Comparison of ENCODE assay signal across 20 cellular contexts in genomic region chr2:36432479-36432878, GRCh38.
DNase-seq lines count a peak whose midpoint lies in the region; ATAC-seq, FAIRE-seq and TF ChIP-seq lines count a peak whose summit lies in the region.
"Had no signal": no experiment of that assay in that cellular context is flagged by ENCODE, and none has a peak within 500 bp of the region (broad histone marks: within the 10 kb centered on the region; RNA-seq: fewer than 3 reads in every experiment).

No MANE protein-coding gene starts in this region.

- H3K4me3 ChIP-seq in brain microvascular endothelial cell (ENCODE audit: low read depth, low read length) (no peak overlapping the region), keratinocyte (ENCODE audit: control insufficient read depth in 2 of 3, extremely low read depth in 1 of 3, insufficient read depth in 2 of 3, low read depth in 1 of 3, low read length in 3 of 3) (no peak overlapping the region), subcutaneous abdominal adipose tissue (ENCODE audit: low read depth in 1 of 5, low read length in 5 of 5) (no peak overlapping the region)
- H3K4me3 ChIP-seq: adrenal gland, left lung, PC-9, spleen had no signal

- ATAC-seq in HG02763 (IDR thresholded peaks at IDR 0.05; ENCODE audit: unreplicated experiment): no peak
- ATAC-seq in effector memory CD8-positive, alpha-beta T cell (replicated peaks): no peak
- ATAC-seq: activated CD8-positive, alpha-beta T cell treated with anti-CD3 and anti-CD28 coated beads for 36 hours; left lung had no signal

- H3K9me3 ChIP-seq in keratinocyte (ENCODE audit: control insufficient read depth, low read depth, low read length) (no peaks in the 10 kb centered on the region), subcutaneous abdominal adipose tissue (ENCODE audit: control insufficient read depth in 5 of 5, low read length in 5 of 5) (no peaks in the 10 kb centered on the region)
- H3K9me3 ChIP-seq: adrenal gland, left lung, spleen had no signal

- H3K4me1 Mint-ChIP-seq in HFFc6 (ENCODE audit: low read depth): peaks cover 97% of the 10 kb centered on the region
- no peaks in the 10 kb centered on the region for H3K4me1 Mint-ChIP-seq in effector memory CD8-positive, alpha-beta T cell (ENCODE audit: low read depth in 2 of 2)

- H3K36me3 ChIP-seq in brain microvascular endothelial cell (replicated peaks) (no peaks in the 10 kb centered on the region), keratinocyte (ENCODE audit: control insufficient read depth in 2 of 2, extremely low read depth in 1 of 2, insufficient read depth in 2 of 2, low read length in 2 of 2) (peaks cover 6 to 8% of the 10 kb centered on the region in 2 experiments), subcutaneous abdominal adipose tissue (ENCODE audit: control insufficient read depth in 5 of 5, insufficient read depth in 5 of 5, low read length in 5 of 5) (peaks cover 0 to 2% (median 0%) of the 10 kb centered on the region in 5 donors)
- H3K36me3 ChIP-seq: adrenal gland, left lung, spleen had no signal

- H3K4me2 ChIP-seq in keratinocyte (ENCODE audit: control insufficient read depth, extremely low read depth, insufficient read depth, low read depth, low read length): peak overlapping the region; percentile 88
- H3K4me2 ChIP-seq: PC-9 had no signal

- DNase-seq in HFFc6 (no peak), brain microvascular endothelial cell (no peak), keratinocyte (ENCODE audit: low read depth, low spot score) (no peak), cerebellar nuclear complex (lab: John Stamatoyannopoulos, UW) (no peak)
- no peak for DNase-seq in effector memory CD8-positive, alpha-beta T cell
- DNase-seq: activated CD8-positive, alpha-beta T cell treated with anti-CD3 and anti-CD28 coated beads for 36 hours; adrenal gland; CD4-positive, alpha-beta T cell; central memory CD4-positive, alpha-beta T cell; GDM1; glutamatergic neuron; KBM-7; left lung; NCI-H187; NCI-H748 treated with DMSO at 0.1 percent for 48 hours; PC-9; spleen; stimulated activated CD4-positive, alpha-beta T cell treated with anti-CD3 and anti-CD28 coated beads, Interleukin-4, amount 100 ng/mL, for 4 hours had no signal

- H3K4me1 ChIP-seq in keratinocyte (ENCODE audit: control insufficient read depth, extremely low read depth, insufficient read depth, low read length): peaks cover 37% of the 10 kb centered on the region
- H3K4me1 ChIP-seq in subcutaneous abdominal adipose tissue (ENCODE audit: control insufficient read depth in 5 of 5, insufficient read depth in 5 of 5, low read length in 5 of 5): peaks cover 7 to 54% (median 48%) of the 10 kb centered on the region in 5 donors

- H3K9me3 Mint-ChIP-seq in HFFc6: peaks cover 12% of the 10 kb centered on the region; the same call in 1 of the 2 replicates
- H3K9me3 Mint-ChIP-seq in effector memory CD8-positive, alpha-beta T cell: no peaks in the 10 kb centered on the region
- H3K9me3 Mint-ChIP-seq: activated CD8-positive, alpha-beta T cell treated with anti-CD3 and anti-CD28 coated beads for 36 hours; CD4-positive, alpha-beta T cell had no signal

- peak overlapping the region; percentile 81 for H3K27ac Mint-ChIP-seq in HFFc6
- no peak overlapping the region for H3K27ac Mint-ChIP-seq in effector memory CD8-positive, alpha-beta T cell
- H3K27ac Mint-ChIP-seq: activated CD8-positive, alpha-beta T cell treated with anti-CD3 and anti-CD28 coated beads for 36 hours; CD4-positive, alpha-beta T cell had no signal

- H3K9me1 ChIP-seq in keratinocyte (ENCODE audit: control insufficient read depth, extremely low read depth, insufficient read depth, low read length): peaks cover 7% of the 10 kb centered on the region

- FAIRE-seq in keratinocyte (lab: Jason Lieb, UNC): no peak

- H3K9ac ChIP-seq in keratinocyte (ENCODE audit: control insufficient read depth, extremely low read depth, insufficient read depth, low read length) (no peak overlapping the region), subcutaneous abdominal adipose tissue (ENCODE audit: low read length in 5 of 5) (peak overlapping the region in 1 of 5 donors; percentile 6)

- H3K27me3 ChIP-seq in brain microvascular endothelial cell (replicated peaks) (no peaks in the 10 kb centered on the region), keratinocyte (ENCODE audit: control insufficient read depth, extremely low read depth, insufficient read depth, low read length) (no peaks in the 10 kb centered on the region), subcutaneous abdominal adipose tissue (ENCODE audit: control insufficient read depth in 5 of 5, insufficient read depth in 4 of 5, low read length in 5 of 5) (peaks cover 0 to 3% (median 0%) of the 10 kb centered on the region in 5 donors)
- H3K27me3 ChIP-seq: adrenal gland, left lung, spleen had no signal

- no peak overlapping the region for H2AFZ ChIP-seq in keratinocyte (ENCODE audit: control insufficient read depth, low read length)
- H2AFZ ChIP-seq: PC-9 had no signal

- H3K36me3 Mint-ChIP-seq in HFFc6 (ENCODE audit: low read depth): peaks cover 79% of the 10 kb centered on the region
- no peaks in the 10 kb centered on the region for H3K36me3 Mint-ChIP-seq in effector memory CD8-positive, alpha-beta T cell (ENCODE audit: insufficient read depth)

- peaks cover 3% of the 10 kb centered on the region for H4K20me1 ChIP-seq in keratinocyte (ENCODE audit: control insufficient read depth, extremely low read depth, insufficient read depth, low read length)

- dilution Hi-C loops in keratinocyte (cut with MboI; ENCODE audit: extremely low pct_ligation_motif_present, low sequenced_read_pairs): no loop called here

- H3K27ac ChIP-seq in brain microvascular endothelial cell (peak overlapping the region; percentile 89), keratinocyte (ENCODE audit: control insufficient read depth, insufficient read depth, low read length) (no peak overlapping the region), subcutaneous abdominal adipose tissue (ENCODE audit: low read depth, low read length) (peak overlapping the region; percentile 85)
- H3K27ac ChIP-seq: PC-9 had no signal

- TF ChIP-seq CTCF in HFFc6 (IDR thresholded peaks at IDR 0.05) (no peak), brain microvascular endothelial cell (IDR thresholded peaks at IDR 0.05; ENCODE audit: low read depth, low read length, missing control alignments) (no peak), keratinocyte (optimal IDR thresholded peaks at IDR 0.05 in 1 of 3, IDR thresholded peaks at IDR 0.05 in 1 of 3, conservative IDR thresholded peaks at IDR 0.05 in 1 of 3; ENCODE audit: extremely low read depth in 1 of 3, insufficient read depth in 2 of 3, low read length in 3 of 3) (no peak)

- H3K4me3 Mint-ChIP-seq in HFFc6: peak overlapping the region; percentile 47; the same call in 1 of the 2 replicates
- no peak overlapping the region for H3K4me3 Mint-ChIP-seq in effector memory CD8-positive, alpha-beta T cell
- H3K4me3 Mint-ChIP-seq: activated CD8-positive, alpha-beta T cell treated with anti-CD3 and anti-CD28 coated beads for 36 hours; CD4-positive, alpha-beta T cell had no signal

- H3K79me2 ChIP-seq in keratinocyte (ENCODE audit: control insufficient read depth, insufficient read depth, low read length): peaks cover 73% of the 10 kb centered on the region

- in situ Hi-C loops in brain microvascular endothelial cell (cut with HindIII; ENCODE audit: low pct_ligation_motif_present, low sequenced_read_pairs): no loop called here

- peaks cover 54% of the 10 kb centered on the region for H3K27me3 Mint-ChIP-seq in HFFc6 (ENCODE audit: insufficient read depth)
- H3K27me3 Mint-ChIP-seq in effector memory CD8-positive, alpha-beta T cell: no peaks in the 10 kb centered on the region
- H3K27me3 Mint-ChIP-seq: CD4-positive, alpha-beta T cell had no signal
